8 cellular contexts compared by ENCODE assay signal in the genomic region with DNA sequence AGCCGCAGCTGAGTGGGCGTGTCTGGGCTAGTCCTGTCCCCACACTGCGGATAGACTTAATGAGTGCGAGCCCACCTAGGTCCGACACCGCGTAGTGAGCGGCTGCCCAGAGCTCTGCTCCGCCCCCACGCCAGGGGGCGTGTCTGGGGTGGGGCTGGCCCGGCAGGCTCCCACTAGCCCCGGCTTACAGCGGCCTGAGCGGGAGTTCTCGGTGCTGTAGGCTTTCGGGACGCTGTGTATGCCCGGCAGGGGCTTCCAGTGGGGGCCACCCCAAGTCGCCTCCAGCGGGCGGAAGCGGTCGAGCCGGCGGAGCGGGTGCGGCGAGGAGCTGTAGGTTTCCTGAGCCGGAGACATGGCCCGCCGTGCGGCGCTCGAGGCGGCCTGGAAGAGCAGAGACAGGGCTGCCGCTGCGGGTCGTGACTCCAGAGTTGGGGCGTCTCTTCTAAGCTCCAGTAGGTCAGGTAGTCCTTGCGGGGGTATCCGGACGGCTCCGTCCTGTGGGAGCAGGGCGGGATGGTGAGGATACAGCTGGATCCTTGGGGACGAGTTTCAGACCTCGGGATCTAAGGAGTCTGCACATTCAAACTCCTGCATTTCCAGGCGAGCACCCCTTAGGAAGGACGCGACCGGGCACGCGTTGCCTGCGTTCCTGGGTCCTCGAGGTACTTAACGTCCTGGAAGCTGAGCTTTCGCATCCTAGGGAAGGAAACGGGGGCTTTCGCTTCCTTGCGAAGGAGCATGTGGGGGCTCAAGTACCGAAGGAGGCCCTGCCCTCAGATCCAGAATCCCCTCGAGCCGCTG. TPM values are rescaled to one million over a fixed set of nuclear protein-coding genes. Genes with fewer than 3 reads are reported as not detected.
DNase-seq lines count a peak whose midpoint lies in the region; ATAC-seq and TF ChIP-seq lines count a peak whose summit lies in the region.

No MANE protein-coding gene starts in this region.

- DNase-seq in AG20443 (ENCODE audit: low spot score) (peak; percentile 92), SJCRH30 (peak; percentile 30 to 45), left ventricle myocardium inferior (peak; percentile 55), psoas muscle (peak; percentile 66 to 77)
- DNase-seq in activated naive CD8-positive, alpha-beta T cell treated with anti-CD3 and anti-CD28 coated beads for 36 hours, result peak; percentile 66

- no peak overlapping the region for H3K27ac ChIP-seq in SJCRH30
- no peak overlapping the region for H3K27ac ChIP-seq in left ventricle myocardium inferior (replicated peaks)
- H3K27ac ChIP-seq in psoas muscle, result peak overlapping the region; percentile 67

- H3K9me3 ChIP-seq in SJCRH30 (replicated peaks) (no peaks in the 10 kb centered on the region), left ventricle myocardium inferior (replicated peaks) (no peaks in the 10 kb centered on the region), psoas muscle (no peaks in the 10 kb centered on the region)

- 0 to 1% (median 1%) methylated on average over 56 to 63 of the region's 63 CpGs for WGBS in psoas muscle, 3 donors

- H3K4me3 Mint-ChIP-seq in activated naive CD8-positive, alpha-beta T cell treated with anti-CD3 and anti-CD28 coated beads for 36 hours, result peak overlapping the region; percentile 63

- intact Hi-C loops in left ventricle myocardium inferior (cut with micrococcal nuclease) (no loop called here), psoas muscle (cut with DNase I) (loop anchor here in 1 of 2 donors (5.0 kb wide), 1 partner anchor 44 kb away; no protein-coding TSS in a partner anchor)

- peaks cover 12% of the 10 kb centered on the region for H3K4me1 Mint-ChIP-seq in activated naive CD8-positive, alpha-beta T cell treated with anti-CD3 and anti-CD28 coated beads for 36 hours

- H3K4me1 ChIP-seq in SJCRH30 (no peaks in the 10 kb centered on the region), left ventricle myocardium inferior (peaks cover 22% of the 10 kb centered on the region), psoas muscle (peaks cover 5% of the 10 kb centered on the region)

- peaks cover 51% of the 10 kb centered on the region for H3K27me3 Mint-ChIP-seq in activated naive CD8-positive, alpha-beta T cell treated with anti-CD3 and anti-CD28 coated beads for 36 hours

- ATAC-seq in GM21381 (IDR thresholded peaks at IDR 0.05; ENCODE audit: unreplicated experiment) (peak; percentile 61), psoas muscle (peak; percentile 79 to 81 (median 80)), GM21576 (IDR thresholded peaks at IDR 0.05; ENCODE audit: unreplicated experiment) (no peak), HG02852 (IDR thresholded peaks at IDR 0.05; ENCODE audit: unreplicated experiment) (no peak)

- no peak overlapping the region for H3K27ac Mint-ChIP-seq in activated naive CD8-positive, alpha-beta T cell treated with anti-CD3 and anti-CD28 coated beads for 36 hours

- H3K27me3 ChIP-seq in SJCRH30 (no peaks in the 10 kb centered on the region), left ventricle myocardium inferior (ENCODE audit: low read depth) (peaks cover 38% of the 10 kb centered on the region), psoas muscle (ENCODE audit: insufficient read depth in 3 of 3, low read length in 2 of 3) (no peaks in the 10 kb centered on the region)

- H3K4me3 ChIP-seq in SJCRH30, result peak overlapping the region; percentile 48
- H3K4me3 ChIP-seq in left ventricle myocardium inferior, result peak overlapping the region; percentile 72
- peak overlapping the region; percentile 82 for H3K4me3 ChIP-seq in psoas muscle

- H3K36me3 ChIP-seq in SJCRH30 (no peaks in the 10 kb centered on the region), left ventricle myocardium inferior (no peaks in the 10 kb centered on the region), psoas muscle (ENCODE audit: insufficient read depth in 1 of 2, low read depth in 1 of 2) (no peaks in the 10 kb centered on the region)

- peak; percentile 56 for TF ChIP-seq CTCF in left ventricle myocardium inferior (IDR thresholded peaks at IDR 0.05; ENCODE audit: borderline replicate concordance)
- peak; percentile 46 for TF ChIP-seq CTCF in psoas muscle (IDR thresholded peaks at IDR 0.05)

- no peaks in the 10 kb centered on the region for H3K36me3 Mint-ChIP-seq in activated naive CD8-positive, alpha-beta T cell treated with anti-CD3 and anti-CD28 coated beads for 36 hours

- no peaks in the 10 kb centered on the region for H3K9me3 Mint-ChIP-seq in activated naive CD8-positive, alpha-beta T cell treated with anti-CD3 and anti-CD28 coated beads for 36 hours

RNA-seq across cellular contexts. Expression of a gene that starts 1.2 kb away (rescaled TPM):
- not detected in 2 replicates for total RNA-seq in SJCRH30 (2014; rRNA removed; shearing (Covaris generic))
- total RNA-seq in activated naive CD8-positive, alpha-beta T cell treated with anti-CD3 and anti-CD28 coated beads for 36 hours, result not detected
- total RNA-seq in left ventricle myocardium inferior (not detected), psoas muscle (under 1 TPM; 0.20 to 0.46 (median 0.41) TPM)
- polyA plus RNA-seq in psoas muscle, result 1 to 10 TPM in 1 of 3 donors, under 1 TPM in 2; 0.52 to 1.1 (median 0.56) TPM

RNA-seq across cellular contexts. Expression of a gene that starts 7.4 kb away (rescaled TPM):
- total RNA-seq in SJCRH30 (2014; rRNA removed; shearing (Covaris generic)), result not detected in 2 replicates
- total RNA-seq in activated naive CD8-positive, alpha-beta T cell treated with anti-CD3 and anti-CD28 coated beads for 36 hours, result not detected
- total RNA-seq in left ventricle myocardium inferior (not detected), psoas muscle (not detected)
- polyA plus RNA-seq in psoas muscle, result not detected

RNA-seq across cellular contexts. Expression of a gene that starts 8.3 kb away (rescaled TPM):
- not detected in 2 replicates for total RNA-seq in SJCRH30 (2014; rRNA removed; shearing (Covaris generic))
- total RNA-seq in activated naive CD8-positive, alpha-beta T cell treated with anti-CD3 and anti-CD28 coated beads for 36 hours, result not detected
- total RNA-seq in left ventricle myocardium inferior, result not detected
- total RNA-seq in psoas muscle, result 1 to 10 TPM; 1.8 to 6.9 (median 5.1) TPM
- polyA plus RNA-seq in psoas muscle, result 1 to 10 TPM; 5.6 to 7.4 (median 6.4) TPM

RNA-seq across cellular contexts. Expression of a gene that starts 12.7 kb away (rescaled TPM):
- not detected in 2 replicates for total RNA-seq in SJCRH30 (2014; rRNA removed; shearing (Covaris generic))
- total RNA-seq in activated naive CD8-positive, alpha-beta T cell treated with anti-CD3 and anti-CD28 coated beads for 36 hours, result not detected
- total RNA-seq in left ventricle myocardium inferior, result not detected
- not detected for total RNA-seq in psoas muscle
- polyA plus RNA-seq in psoas muscle, result under 1 TPM in 1 of 3 donors, not detected in 2; 0.06 TPM

RNA-seq across cellular contexts. Expression of a gene that starts 16.2 kb away (rescaled TPM):
- not detected in 2 replicates for total RNA-seq in SJCRH30 (2014; rRNA removed; shearing (Covaris generic))
- not detected for total RNA-seq in activated naive CD8-positive, alpha-beta T cell treated with anti-CD3 and anti-CD28 coated beads for 36 hours
- total RNA-seq in left ventricle myocardium inferior (0.66 TPM), psoas muscle (10 to 100 TPM in 3 of 4 donors, 1 to 10 TPM in 1; 9.7 to 21.4 (median 17.2) TPM)
- polyA plus RNA-seq in psoas muscle, result 10 to 100 TPM; 12.6 to 23.9 (median 17.0) TPM

Comparison
In these comparisons a context has a peak if more than half of its experiments do, and no peak if none do; other contexts are left out.
1. DNase-seq: peak in every context shown above with its lines; median percentile 92 in AG20443; 72 in psoas muscle; 66 in activated naive CD8-positive, alpha-beta T cell treated with anti-CD3 and anti-CD28 coated beads for 36 hours; 55 in left ventricle myocardium inferior; 38 in SJCRH30.
2. ATAC-seq: peak in GM21381 (single experiment) and psoas muscle (4 of 4); none in GM21576 (single experiment) and HG02852 (single experiment).
3. Peak in every context shown above with its lines, with median percentiles within 50 percentile points of each other: H3K4me3 ChIP-seq.